In the genomic region with DNA sequence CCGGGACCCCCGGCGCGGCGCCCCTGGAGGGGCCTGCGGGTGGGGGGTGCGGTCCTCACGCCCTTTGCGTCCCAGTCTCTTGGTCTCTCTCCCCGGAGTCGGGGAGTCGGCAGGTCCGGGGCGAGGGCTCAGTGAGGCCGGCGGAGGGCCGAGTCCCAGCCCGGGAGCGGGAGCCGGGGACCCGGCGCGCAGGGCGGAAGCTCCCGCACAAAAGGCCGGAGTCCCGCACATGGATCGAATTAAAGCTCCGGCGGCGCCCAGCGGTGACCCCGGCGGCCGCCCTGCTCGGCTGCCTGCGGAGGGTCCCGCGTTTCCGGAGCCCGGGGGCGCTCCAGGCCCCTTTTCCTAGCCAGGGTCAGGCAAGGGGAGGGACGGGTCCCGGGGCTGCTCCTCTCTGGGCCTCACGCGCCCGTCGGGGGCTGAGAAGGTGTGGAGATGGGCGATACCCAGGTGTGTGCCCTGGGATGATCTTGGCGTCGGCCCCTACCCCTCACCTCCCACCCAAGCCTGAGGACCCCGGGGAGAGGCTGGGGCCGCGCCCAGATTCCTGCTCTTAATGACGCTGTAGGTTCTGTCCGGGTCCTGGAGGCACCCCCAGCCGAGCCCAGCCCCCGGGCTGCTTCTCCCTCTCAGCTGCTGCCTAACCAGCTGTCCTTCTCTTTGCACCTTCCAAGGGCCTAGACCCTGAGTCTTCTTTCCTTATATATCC, we compare ENCODE assay signal across 1 cellular context.
TF ChIP-seq lines count a peak whose summit lies in the region.

No MANE protein-coding gene starts in this region.

TF ChIP-seq in HepG2, 621 proteins besides CTCF, POLR2A, EP300 and RAD21 (continued from another document):
- TF ChIP-seq, protein P1, sequence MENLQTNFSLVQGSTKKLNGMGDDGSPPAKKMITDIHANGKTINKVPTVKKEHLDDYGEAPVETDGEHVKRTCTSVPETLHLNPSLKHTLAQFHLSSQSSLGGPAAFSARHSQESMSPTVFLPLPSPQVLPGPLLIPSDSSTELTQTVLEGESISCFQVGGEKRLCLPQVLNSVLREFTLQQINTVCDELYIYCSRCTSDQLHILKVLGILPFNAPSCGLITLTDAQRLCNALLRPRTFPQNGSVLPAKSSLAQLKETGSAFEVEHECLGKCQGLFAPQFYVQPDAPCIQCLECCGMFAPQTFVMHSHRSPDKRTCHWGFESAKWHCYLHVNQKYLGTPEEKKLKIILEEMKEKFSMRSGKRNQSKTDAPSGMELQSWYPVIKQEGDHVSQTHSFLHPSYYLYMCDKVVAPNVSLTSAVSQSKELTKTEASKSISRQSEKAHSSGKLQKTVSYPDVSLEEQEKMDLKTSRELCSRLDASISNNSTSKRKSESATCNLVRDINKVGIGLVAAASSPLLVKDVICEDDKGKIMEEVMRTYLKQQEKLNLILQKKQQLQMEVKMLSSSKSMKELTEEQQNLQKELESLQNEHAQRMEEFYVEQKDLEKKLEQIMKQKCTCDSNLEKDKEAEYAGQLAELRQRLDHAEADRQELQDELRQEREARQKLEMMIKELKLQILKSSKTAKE (CRISPR knock-in tag; IDR thresholded peaks at IDR 0.05; ENCODE audit: borderline replicate concordance), result no peak
- no peak for TF ChIP-seq ZNF496 (CRISPR knock-in tag; IDR thresholded peaks at IDR 0.05; ENCODE audit: insufficient replicate concordance)
- no peak for TF ChIP-seq CENPT (CRISPR knock-in tag; IDR thresholded peaks at IDR 0.05; ENCODE audit: low read depth)
- TF ChIP-seq RAD51 (IDR thresholded peaks at IDR 0.05; ENCODE audit: borderline replicate concordance), result no peak
- no peak for TF ChIP-seq RFX5 (IDR thresholded peaks at IDR 0.05; ENCODE audit: low read depth, low read length)
- no peak for TF ChIP-seq SALL2 (CRISPR knock-in tag; IDR thresholded peaks at IDR 0.05)
- TF ChIP-seq YY1 (IDR thresholded peaks at IDR 0.05; ENCODE audit: insufficient read depth, insufficient replicate concordance, low read depth, low read length), result no peak
- TF ChIP-seq ZNF12 (CRISPR knock-in tag; IDR thresholded peaks at IDR 0.05), result no peak
- TF ChIP-seq, protein P2, sequence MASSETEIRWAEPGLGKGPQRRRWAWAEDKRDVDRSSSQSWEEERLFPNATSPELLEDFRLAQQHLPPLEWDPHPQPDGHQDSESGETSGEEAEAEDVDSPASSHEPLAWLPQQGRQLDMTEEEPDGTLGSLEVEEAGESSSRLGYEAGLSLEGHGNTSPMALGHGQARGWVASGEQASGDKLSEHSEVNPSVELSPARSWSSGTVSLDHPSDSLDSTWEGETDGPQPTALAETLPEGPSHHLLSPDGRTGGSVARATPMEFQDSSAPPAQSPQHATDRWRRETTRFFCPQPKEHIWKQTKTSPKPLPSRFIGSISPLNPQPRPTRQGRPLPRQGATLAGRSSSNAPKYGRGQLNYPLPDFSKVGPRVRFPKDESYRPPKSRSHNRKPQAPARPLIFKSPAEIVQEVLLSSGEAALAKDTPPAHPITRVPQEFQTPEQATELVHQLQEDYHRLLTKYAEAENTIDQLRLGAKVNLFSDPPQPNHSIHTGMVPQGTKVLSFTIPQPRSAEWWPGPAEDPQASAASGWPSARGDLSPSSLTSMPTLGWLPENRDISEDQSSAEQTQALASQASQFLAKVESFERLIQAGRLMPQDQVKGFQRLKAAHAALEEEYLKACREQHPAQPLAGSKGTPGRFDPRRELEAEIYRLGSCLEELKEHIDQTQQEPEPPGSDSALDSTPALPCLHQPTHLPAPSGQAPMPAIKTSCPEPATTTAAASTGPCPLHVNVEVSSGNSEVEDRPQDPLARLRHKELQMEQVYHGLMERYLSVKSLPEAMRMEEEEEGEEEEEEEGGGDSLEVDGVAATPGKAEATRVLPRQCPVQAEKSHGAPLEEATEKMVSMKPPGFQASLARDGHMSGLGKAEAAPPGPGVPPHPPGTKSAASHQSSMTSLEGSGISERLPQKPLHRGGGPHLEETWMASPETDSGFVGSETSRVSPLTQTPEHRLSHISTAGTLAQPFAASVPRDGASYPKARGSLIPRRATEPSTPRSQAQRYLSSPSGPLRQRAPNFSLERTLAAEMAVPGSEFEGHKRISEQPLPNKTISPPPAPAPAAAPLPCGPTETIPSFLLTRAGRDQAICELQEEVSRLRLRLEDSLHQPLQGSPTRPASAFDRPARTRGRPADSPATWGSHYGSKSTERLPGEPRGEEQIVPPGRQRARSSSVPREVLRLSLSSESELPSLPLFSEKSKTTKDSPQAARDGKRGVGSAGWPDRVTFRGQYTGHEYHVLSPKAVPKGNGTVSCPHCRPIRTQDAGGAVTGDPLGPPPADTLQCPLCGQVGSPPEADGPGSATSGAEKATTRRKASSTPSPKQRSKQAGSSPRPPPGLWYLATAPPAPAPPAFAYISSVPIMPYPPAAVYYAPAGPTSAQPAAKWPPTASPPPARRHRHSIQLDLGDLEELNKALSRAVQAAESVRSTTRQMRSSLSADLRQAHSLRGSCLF (CRISPR knock-in tag; IDR thresholded peaks at IDR 0.05; ENCODE audit: borderline replicate concordance), result no peak
- 0 out of 2 replicates have a peak, but pooled peaks have one; percentile 42 for TF ChIP-seq KDM2A (CRISPR knock-in tag; IDR thresholded peaks at IDR 0.05; ENCODE audit: borderline replicate concordance, low read depth)
- TF ChIP-seq, protein P3, sequence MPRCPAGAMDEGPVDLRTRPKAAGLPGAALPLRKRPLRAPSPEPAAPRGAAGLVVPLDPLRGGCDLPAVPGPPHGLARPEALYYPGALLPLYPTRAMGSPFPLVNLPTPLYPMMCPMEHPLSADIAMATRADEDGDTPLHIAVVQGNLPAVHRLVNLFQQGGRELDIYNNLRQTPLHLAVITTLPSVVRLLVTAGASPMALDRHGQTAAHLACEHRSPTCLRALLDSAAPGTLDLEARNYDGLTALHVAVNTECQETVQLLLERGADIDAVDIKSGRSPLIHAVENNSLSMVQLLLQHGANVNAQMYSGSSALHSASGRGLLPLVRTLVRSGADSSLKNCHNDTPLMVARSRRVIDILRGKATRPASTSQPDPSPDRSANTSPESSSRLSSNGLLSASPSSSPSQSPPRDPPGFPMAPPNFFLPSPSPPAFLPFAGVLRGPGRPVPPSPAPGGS (CRISPR knock-in tag; IDR thresholded peaks at IDR 0.05), result 0 out of 2 replicates have a peak, but pooled peaks have one; percentile 21
- TF ChIP-seq ZNF850 (CRISPR knock-in tag; conservative IDR thresholded peaks at IDR 0.05), result 0 out of 2 replicates have a peak, but pooled peaks have one; percentile 35
- no peak for TF ChIP-seq KDM5A (IDR thresholded peaks at IDR 0.05; ENCODE audit: borderline replicate concordance, low read length)
- TF ChIP-seq ZNF552 (CRISPR knock-in tag; IDR thresholded peaks at IDR 0.05; ENCODE audit: borderline replicate concordance), result no peak
- TF ChIP-seq, protein P4, sequence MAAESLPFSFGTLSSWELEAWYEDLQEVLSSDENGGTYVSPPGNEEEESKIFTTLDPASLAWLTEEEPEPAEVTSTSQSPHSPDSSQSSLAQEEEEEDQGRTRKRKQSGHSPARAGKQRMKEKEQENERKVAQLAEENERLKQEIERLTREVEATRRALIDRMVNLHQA (CRISPR knock-in tag; IDR thresholded peaks at IDR 0.05), result no peak
- TF ChIP-seq, protein P5, sequence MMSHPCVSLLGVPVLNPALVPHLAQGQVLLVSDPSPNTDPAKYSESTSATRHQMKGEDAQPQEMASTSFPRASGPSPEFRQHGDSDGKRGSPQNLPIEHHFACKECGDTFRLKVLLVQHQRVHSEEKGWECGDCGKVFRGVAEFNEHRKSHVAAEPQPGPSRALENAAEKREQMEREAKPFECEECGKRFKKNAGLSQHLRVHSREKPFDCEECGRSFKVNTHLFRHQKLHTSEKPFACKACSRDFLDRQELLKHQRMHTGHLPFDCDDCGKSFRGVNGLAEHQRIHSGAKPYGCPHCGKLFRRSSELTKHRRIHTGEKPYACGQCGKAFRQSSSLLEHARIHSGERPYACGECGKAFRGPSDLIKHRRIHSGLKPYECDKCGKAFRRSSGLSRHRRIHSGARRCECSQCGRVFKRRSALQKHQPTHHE (CRISPR knock-in tag; IDR thresholded peaks at IDR 0.05; ENCODE audit: borderline replicate concordance), result no peak
- no peak for TF ChIP-seq SUZ12 (IDR thresholded peaks at IDR 0.05; ENCODE audit: low read depth, low read length)
- TF ChIP-seq, protein P6, sequence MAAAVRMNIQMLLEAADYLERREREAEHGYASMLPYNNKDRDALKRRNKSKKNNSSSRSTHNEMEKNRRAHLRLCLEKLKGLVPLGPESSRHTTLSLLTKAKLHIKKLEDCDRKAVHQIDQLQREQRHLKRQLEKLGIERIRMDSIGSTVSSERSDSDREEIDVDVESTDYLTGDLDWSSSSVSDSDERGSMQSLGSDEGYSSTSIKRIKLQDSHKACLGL (CRISPR knock-in tag; IDR thresholded peaks at IDR 0.05), result peak; percentile 83
- no peak for TF ChIP-seq ZNF234 (CRISPR knock-in tag; conservative IDR thresholded peaks at IDR 0.05)
- TF ChIP-seq, protein P7, sequence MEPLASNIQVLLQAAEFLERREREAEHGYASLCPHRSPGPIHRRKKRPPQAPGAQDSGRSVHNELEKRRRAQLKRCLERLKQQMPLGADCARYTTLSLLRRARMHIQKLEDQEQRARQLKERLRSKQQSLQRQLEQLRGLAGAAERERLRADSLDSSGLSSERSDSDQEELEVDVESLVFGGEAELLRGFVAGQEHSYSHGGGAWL (CRISPR knock-in tag; IDR thresholded peaks at IDR 0.05), result no peak
- no peak for TF ChIP-seq CEBPB (IDR thresholded peaks at IDR 0.05; ENCODE audit: borderline replicate concordance, low read depth, low read length)
- TF ChIP-seq SAP130 (CRISPR knock-in tag; IDR thresholded peaks at IDR 0.05; ENCODE audit: low read depth), result no peak
- no peak for TF ChIP-seq ZFP36L2 (CRISPR knock-in tag; IDR thresholded peaks at IDR 0.05)
- TF ChIP-seq EED (CRISPR knock-in tag; IDR thresholded peaks at IDR 0.05), result peak; percentile 52; the same call in 1 of the 2 replicates
- no peak for TF ChIP-seq ZNF616 (CRISPR knock-in tag; IDR thresholded peaks at IDR 0.05; ENCODE audit: low read depth)
- TF ChIP-seq FOXC1 (CRISPR knock-in tag; IDR thresholded peaks at IDR 0.05; ENCODE audit: borderline replicate concordance), result no peak
- TF ChIP-seq HOXA9 (CRISPR knock-in tag; IDR thresholded peaks at IDR 0.05; ENCODE audit: borderline replicate concordance), result no peak
- no peak for TF ChIP-seq POLR2AphosphoS2 (IDR thresholded peaks at IDR 0.05; ENCODE audit: low read depth, low read length)
- TF ChIP-seq KMT2B (CRISPR knock-in tag; IDR thresholded peaks at IDR 0.05), result no peak
- no peak for TF ChIP-seq CENPX (CRISPR knock-in tag; IDR thresholded peaks at IDR 0.05)
- TF ChIP-seq ZFY (CRISPR knock-in tag; IDR thresholded peaks at IDR 0.05), result peak; percentile 37; the same call in 1 of the 2 replicates
- no peak for TF ChIP-seq FOXP1 (IDR thresholded peaks at IDR 0.05)
- TF ChIP-seq FOXP1 (CRISPR knock-in tag; IDR thresholded peaks at IDR 0.05), result no peak
- no peak for TF ChIP-seq TAF15 (IDR thresholded peaks at IDR 0.05; ENCODE audit: low read depth, low read length, poor library complexity, severe bottlenecking)
- no peak for TF ChIP-seq CBX5 (CRISPR knock-in tag; IDR thresholded peaks at IDR 0.05; ENCODE audit: borderline replicate concordance)
- no peak for TF ChIP-seq MXI1 (IDR thresholded peaks at IDR 0.05; ENCODE audit: borderline replicate concordance, low read depth, low read length)
- TF ChIP-seq PCBP2 (optimal IDR thresholded peaks at IDR 0.05; ENCODE audit: low read depth, low read length, poor library complexity, severe bottlenecking), result no peak
- no peak for TF ChIP-seq NR2F2 (IDR thresholded peaks at IDR 0.05; ENCODE audit: borderline replicate concordance, low read depth)
- no peak for TF ChIP-seq ZNF891 (CRISPR knock-in tag; IDR thresholded peaks at IDR 0.05)
- TF ChIP-seq, protein P8, sequence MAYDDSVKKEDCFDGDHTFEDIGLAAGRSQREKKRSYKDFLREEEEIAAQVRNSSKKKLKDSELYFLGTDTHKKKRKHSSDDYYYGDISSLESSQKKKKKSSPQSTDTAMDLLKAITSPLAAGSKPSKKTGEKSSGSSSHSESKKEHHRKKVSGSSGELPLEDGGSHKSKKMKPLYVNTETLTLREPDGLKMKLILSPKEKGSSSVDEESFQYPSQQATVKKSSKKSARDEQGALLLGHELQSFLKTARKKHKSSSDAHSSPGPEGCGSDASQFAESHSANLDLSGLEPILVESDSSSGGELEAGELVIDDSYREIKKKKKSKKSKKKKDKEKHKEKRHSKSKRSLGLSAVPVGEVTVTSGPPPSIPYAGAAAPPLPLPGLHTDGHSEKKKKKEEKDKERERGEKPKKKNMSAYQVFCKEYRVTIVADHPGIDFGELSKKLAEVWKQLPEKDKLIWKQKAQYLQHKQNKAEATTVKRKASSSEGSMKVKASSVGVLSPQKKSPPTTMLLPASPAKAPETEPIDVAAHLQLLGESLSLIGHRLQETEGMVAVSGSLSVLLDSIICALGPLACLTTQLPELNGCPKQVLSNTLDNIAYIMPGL (CRISPR knock-in tag; IDR thresholded peaks at IDR 0.05; ENCODE audit: borderline replicate concordance in 1 of 2, low read depth in 1 of 2), result peak in 1 of 2 experiments; percentile 41; a peak in 2 of 4 replicates
- no peak for TF ChIP-seq NBN (conservative IDR thresholded peaks at IDR 0.05)
- peak; percentile 94 for TF ChIP-seq ZNF777 (CRISPR knock-in tag; IDR thresholded peaks at IDR 0.05)
- TF ChIP-seq FLYWCH1 (CRISPR knock-in tag; IDR thresholded peaks at IDR 0.05), result no peak
- TF ChIP-seq GABPA (IDR thresholded peaks at IDR 0.05; ENCODE audit: low read depth, low read length), result no peak
- TF ChIP-seq GABPA (CRISPR knock-in tag; IDR thresholded peaks at IDR 0.05; ENCODE audit: low read depth), result no peak
- no peak for TF ChIP-seq KLF16 (CRISPR knock-in tag; IDR thresholded peaks at IDR 0.05)
- TF ChIP-seq ARNT2 (CRISPR knock-in tag; IDR thresholded peaks at IDR 0.05; ENCODE audit: low read depth), result no peak
TF ChIP-seq in HepG2: peak in this region for 29.
